In genomic region chr9:101264727-101265126, GRCh38 we compare ENCODE assay signal across 11 cellular contexts.
"Had no signal": no experiment of that assay in that cellular context is flagged by ENCODE, and none has a peak within 500 bp of the region (broad histone marks: within the 10 kb centered on the region; RNA-seq: fewer than 3 reads in every experiment).

No MANE protein-coding gene starts in this region.

- FAIRE-seq: H1, H54 had no signal

- DNase-seq: GM23248, GOT3, H7, H9, HCEC 1CT, HFFc6 had no signal

- H3K9me3 ChIP-seq: HAP-1 had no signal

- H3K4me3 ChIP-seq: GM23248, GM23338, HAP-1 had no signal

- H3K9ac ChIP-seq: GM23248 had no signal

- ATAC-seq: GM23338, HCT116 had no signal

- H3K4me2 ChIP-seq: GM23338 had no signal

- H3K36me3 ChIP-seq: HAP-1 had no signal

- H2AFZ ChIP-seq: GM23248, GM23338 had no signal

- H3K4me1 ChIP-seq: HAP-1 had no signal

- H3K27ac ChIP-seq: GM23248 had no signal
